9 cellular contexts compared by ENCODE assay signal in the genomic region with DNA sequence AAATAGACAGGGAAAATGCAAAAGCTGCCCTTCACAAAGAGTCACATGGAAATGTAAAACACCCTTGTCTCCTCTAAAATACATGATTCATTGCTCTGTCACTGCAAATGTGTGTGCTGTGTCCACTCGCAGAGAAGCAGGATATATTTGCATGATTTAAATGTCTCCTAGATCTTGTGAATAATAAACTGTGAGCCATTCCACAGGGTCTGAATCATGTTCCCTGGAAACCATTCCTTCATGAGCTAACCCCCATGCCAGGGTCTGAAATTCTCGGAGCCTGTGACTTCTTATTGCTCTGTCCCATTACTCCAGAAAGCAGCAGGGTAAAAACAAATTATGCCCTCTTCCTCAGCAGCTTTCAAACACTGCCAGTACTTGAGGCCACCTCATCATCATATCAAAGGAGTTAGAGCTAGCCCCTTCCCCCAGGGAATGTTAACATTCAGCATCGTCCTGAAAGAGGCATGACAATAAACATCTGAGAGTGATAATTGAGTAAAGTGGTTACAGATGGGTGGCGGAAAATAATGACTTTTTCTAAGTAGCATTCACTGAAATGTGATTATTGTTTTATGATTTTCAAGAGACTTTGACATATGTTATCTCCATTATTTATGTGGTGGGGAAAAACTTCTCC. TPM values are rescaled to one million over a fixed set of nuclear protein-coding genes. Genes with fewer than 3 reads are reported as not detected.
A peak's percentile ranks its signal among the peaks of the same experiment; 100 is the strongest.
DNase-seq lines count a peak whose midpoint lies in the region; ATAC-seq lines count a peak whose summit lies in the region.
"Had no signal": no experiment of that assay in that cellular context is flagged by ENCODE, and none has a peak within 500 bp of the region (broad histone marks: within the 10 kb centered on the region; RNA-seq: fewer than 3 reads in every experiment).

No MANE protein-coding gene starts in this region.

- H3K9me3 ChIP-seq in SJCRH30 (replicated peaks): no peaks in the 10 kb centered on the region

- H3K4me1 ChIP-seq in SJCRH30: no peaks in the 10 kb centered on the region

- DNase-seq in NCI-H2171 treated with DMSO at 0.1 percent for 48 hours (lab: John Stamatoyannopoulos, UW): peak; percentile 29
- DNase-seq in NCI-H2171 (lab: John Stamatoyannopoulos, UW): no peak
- DNase-seq in RPMI7951 (ENCODE audit: low read depth): peak; percentile 87
- DNase-seq in glomerular visceral epithelial cell (ENCODE audit: extremely low spot score): peak; percentile 74
- DNase-seq in NK-92 treated with Interleukin-12 subunit alpha and Interleukin-12 subunit beta, amount 100 ng/mL, for 24 hours (lab: John Stamatoyannopoulos, UW): no peak
- DNase-seq in stimulated activated CD4-positive, alpha-beta T cell treated with anti-CD3 and anti-CD28 coated beads, Interleukin-2, amount 100 ng/mL, for 48 hours: no peak
- DNase-seq in SJCRH30: no peak
- DNase-seq: MM.1S had no signal

- H3K27ac ChIP-seq in SJCRH30: no peak overlapping the region

- H3K27me3 ChIP-seq in SJCRH30: no peaks in the 10 kb centered on the region

- H3K36me3 ChIP-seq in SJCRH30: no peaks in the 10 kb centered on the region

- no peak for ATAC-seq in GM21390 (IDR thresholded peaks at IDR 0.05; ENCODE audit: unreplicated experiment)

- no peak overlapping the region for H3K4me3 ChIP-seq in SJCRH30

RNA-seq across cellular contexts. Expression of a gene that starts 11.7 kb away (rescaled TPM):
- total RNA-seq in RPMI7951 (2014; rRNA removed; shearing (Covaris generic)): not detected in 2 replicates
- 0.08 TPM in 1 of 2 replicates, not detected in the other for total RNA-seq in SJCRH30 (2014; rRNA removed; shearing (Covaris generic))

Comparison
In these comparisons a context has a peak if more than half of its experiments do, and no peak if none do; other contexts are left out.
1. DNase-seq: peak in NCI-H2171 treated with DMSO at 0.1 percent for 48 hours (single experiment), RPMI7951 (single experiment) and glomerular visceral epithelial cell (single experiment); none in NCI-H2171 (single experiment), NK-92 treated with Interleukin-12 subunit alpha and Interleukin-12 subunit beta, amount 100 ng/mL, for 24 hours (single experiment), stimulated activated CD4-positive, alpha-beta T cell treated with anti-CD3 and anti-CD28 coated beads, Interleukin-2, amount 100 ng/mL, for 48 hours (0 of 2) and SJCRH30 (0 of 2).